9 cellular contexts compared by ENCODE assay signal in genomic region chr17:79075861-79076406, GRCh38. TPM values are rescaled to one million over a fixed set of nuclear protein-coding genes. Genes with fewer than 3 reads are reported as not detected.
A peak's percentile ranks its signal among the peaks of the same experiment; 100 is the strongest.
DNase-seq lines count a peak whose midpoint lies in the region; ATAC-seq and TF ChIP-seq lines count a peak whose summit lies in the region.
"Had no signal": no experiment of that assay in that cellular context is flagged by ENCODE, and none has a peak within 500 bp of the region (broad histone marks: within the 10 kb centered on the region; RNA-seq: fewer than 3 reads in every experiment).

No MANE protein-coding gene starts in this region.

- no peaks in the 10 kb centered on the region for H3F3A ChIP-seq in MM.1S (ENCODE audit: insufficient read depth, low read length)
- H3F3A ChIP-seq in neural cell (ENCODE audit: insufficient read depth, low read length, poor library complexity, severe bottlenecking) = no peaks in the 10 kb centered on the region

- peaks cover 24% of the 10 kb centered on the region for H3K4me1 ChIP-seq in CD4-positive, alpha-beta memory T cell (ENCODE audit: insufficient read depth, low read length)
- H3K4me1 ChIP-seq in MM.1S (ENCODE audit: low read length) = no peaks in the 10 kb centered on the region
- no peaks in the 10 kb centered on the region for H3K4me1 ChIP-seq in ectodermal cell (ENCODE audit: control insufficient read depth, insufficient read depth, low read length)

- TF ChIP-seq RAD21 in neural cell (conservative IDR thresholded peaks at IDR 0.05) = no peak

- H3K4me3 ChIP-seq in CD4-positive, alpha-beta memory T cell (ENCODE audit: low read length in 2 of 2) = no peak overlapping the region
- H3K4me3 ChIP-seq in MM.1S (ENCODE audit: low read length) (peak overlapping the region; percentile 65; the same call in 1 of the 2 replicates), ectodermal cell (ENCODE audit: insufficient read depth, low read depth, low read length) (peak overlapping the region; percentile 64), neural cell (ENCODE audit: low read length) (peak overlapping the region; percentile 72)

- no peaks in the 10 kb centered on the region for H3K79me2 ChIP-seq in MM.1S (ENCODE audit: low read length)
- no peaks in the 10 kb centered on the region for H3K79me2 ChIP-seq in neural cell (replicated peaks; ENCODE audit: insufficient read depth, low read length)

- peak overlapping the region; percentile 82 to 95 (median 93) for H3K27ac Mint-ChIP-seq in CD4-positive, alpha-beta memory T cell

- H4K20me1 ChIP-seq in MM.1S (ENCODE audit: insufficient read depth, low read length) = no peaks in the 10 kb centered on the region
- H4K20me1 ChIP-seq in neural cell (ENCODE audit: insufficient read depth) = no peaks in the 10 kb centered on the region

- no peak for TF ChIP-seq EP300 in neural cell (conservative IDR thresholded peaks at IDR 0.05; ENCODE audit: poor library complexity, severe bottlenecking)

- H3K27ac ChIP-seq in CD4-positive, alpha-beta memory T cell (ENCODE audit: low read depth, low read length) = peak overlapping the region; percentile 78
- H3K27ac ChIP-seq in MM.1S (ENCODE audit: low read length) (no peak overlapping the region), ectodermal cell (ENCODE audit: insufficient read depth, low read depth, low read length, poor library complexity, severe bottlenecking) (no peak overlapping the region), neural cell (ENCODE audit: low read length) (no peak overlapping the region)

- WGBS in ectodermal cell, 2 experiments = 83 to 84% methylated on average over 9 of the region's 9 CpGs

- H3K4me1 Mint-ChIP-seq in CD4-positive, alpha-beta memory T cell = peaks cover 8 to 31% (median 19%) of the 10 kb centered on the region in 4 donors

- DNase-seq in CD4-positive, alpha-beta memory T cell = no peak
- DNase-seq in MM.1S (no peak), DMS79 treated with DMSO at 0.1 percent for 48 hours (lab: John Stamatoyannopoulos, UW) (no peak), NCI-H2107 (lab: John Stamatoyannopoulos, UW) (no peak)
- DNase-seq in stimulated activated CD4-positive, alpha-beta T cell treated with anti-CD3 and anti-CD28 coated beads, Interleukin-4, amount 100 ng/mL, for 1 hour = no peak
- DNase-seq: NCI-H1436 treated with DMSO at 0.1 percent for 48 hours had no signal

- H3K27me3 ChIP-seq in CD4-positive, alpha-beta memory T cell (ENCODE audit: insufficient read depth, low read length) = no peaks in the 10 kb centered on the region
- H3K27me3 ChIP-seq in MM.1S (replicated peaks; ENCODE audit: insufficient read depth, low read length) (peaks cover 22% of the 10 kb centered on the region), ectodermal cell (ENCODE audit: control insufficient read depth, insufficient read depth, low read length, poor library complexity, severe bottlenecking) (peaks cover 8% of the 10 kb centered on the region), neural cell (ENCODE audit: insufficient read depth, low read depth, low read length) (no peaks in the 10 kb centered on the region)

- no peaks in the 10 kb centered on the region for H3K27me3 Mint-ChIP-seq in CD4-positive, alpha-beta memory T cell

- H3K9me2 ChIP-seq in MM.1S (replicated peaks; ENCODE audit: insufficient read depth, low read length) = no peaks in the 10 kb centered on the region
- no peaks in the 10 kb centered on the region for H3K9me2 ChIP-seq in neural cell (ENCODE audit: insufficient read depth, low read length)

- no peaks in the 10 kb centered on the region for H3K9me3 ChIP-seq in CD4-positive, alpha-beta memory T cell (ENCODE audit: control insufficient read depth in 1 of 2, low read length in 2 of 2)
- H3K9me3 ChIP-seq in MM.1S (replicated peaks; ENCODE audit: insufficient read depth, low read length) = no peaks in the 10 kb centered on the region
- no peaks in the 10 kb centered on the region for H3K9me3 ChIP-seq in ectodermal cell (ENCODE audit: control insufficient read depth, low read length)
- no peaks in the 10 kb centered on the region for H3K9me3 ChIP-seq in neural cell (ENCODE audit: low read length)

- H3K36me3 Mint-ChIP-seq in CD4-positive, alpha-beta memory T cell = peaks cover 19 to 40% of the 10 kb centered on the region in 2 donors

- POLR2A ChIA-PET in CD4-positive, alpha-beta memory T cell (lab: Charles Lee; ENCODE audit: partially characterized antibody) = no interaction called here

- intact Hi-C loops in CD4-positive, alpha-beta memory T cell (cut with micrococcal nuclease) = no loop called here

- H3K4me3 Mint-ChIP-seq in CD4-positive, alpha-beta memory T cell = peak overlapping the region; percentile 89 to 94 (median 90)

- H3K4me2 ChIP-seq in MM.1S (ENCODE audit: low read depth, low read length) = peak overlapping the region; percentile 78
- H3K4me2 ChIP-seq in neural cell (ENCODE audit: low read length) = no peak overlapping the region

- TF ChIP-seq CTCF in MM.1S (IDR thresholded peaks at IDR 0.05; ENCODE audit: low read length) (no peak), neural cell (IDR thresholded peaks at IDR 0.05; ENCODE audit: poor library complexity, severe bottlenecking) (no peak)

- ATAC-seq in HG03439 (IDR thresholded peaks at IDR 0.05; ENCODE audit: unreplicated experiment) = no peak

- CTCF ChIA-PET in CD4-positive, alpha-beta memory T cell (lab: Charles Lee; ENCODE audit: partially characterized antibody) = interaction anchor here (2.9 kb wide), 1 partner anchor 317 kb away, joined by 9 read pairs; no protein-coding TSS in a partner anchor

- no peak overlapping the region for H2AFZ ChIP-seq in MM.1S (ENCODE audit: low read length)
- H2AFZ ChIP-seq in neural cell (ENCODE audit: low read depth, low read length) = no peak overlapping the region

- H3K36me3 ChIP-seq in CD4-positive, alpha-beta memory T cell (ENCODE audit: insufficient read depth, low read length) = peaks cover 12% of the 10 kb centered on the region
- no peaks in the 10 kb centered on the region for H3K36me3 ChIP-seq in MM.1S (replicated peaks; ENCODE audit: insufficient read depth, low read length)
- peaks cover 8% of the 10 kb centered on the region for H3K36me3 ChIP-seq in ectodermal cell (ENCODE audit: control insufficient read depth, insufficient read depth, low read length)
- no peaks in the 10 kb centered on the region for H3K36me3 ChIP-seq in neural cell (ENCODE audit: insufficient read depth, low read length)

- H3K9me3 Mint-ChIP-seq in CD4-positive, alpha-beta memory T cell = no peaks in the 10 kb centered on the region

- H3K9ac ChIP-seq in MM.1S (ENCODE audit: low read length) (no peak overlapping the region), neural cell (ENCODE audit: low read length) (no peak overlapping the region)

TF ChIP-seq in neural cell, 6 proteins besides CTCF, POLR2A, EP300 and RAD21:
- TF ChIP-seq MXI1 (conservative IDR thresholded peaks at IDR 0.05; ENCODE audit: poor library complexity, severe bottlenecking) (no peak), REST (IDR thresholded peaks at IDR 0.05; ENCODE audit: borderline replicate concordance) (no peak), EZH2 (IDR thresholded peaks at IDR 0.05; ENCODE audit: borderline replicate concordance, insufficient read depth, low read length, poor library complexity, severe bottlenecking) (no peak), SMC3 (conservative IDR thresholded peaks at IDR 0.05; ENCODE audit: poor library complexity) (no peak), POLR2AphosphoS5 (IDR thresholded peaks at IDR 0.05) (no peak), TAF1 (IDR thresholded peaks at IDR 0.05; ENCODE audit: low read depth) (no peak)

RNA-seq across cellular contexts. Expression of gene ENGASE, which starts 1.3 kb away (rescaled TPM):
- 100 to 1,000 TPM; 148 to 150 TPM for total RNA-seq in CD4-positive, alpha-beta memory T cell
- 1 to 10 TPM; 2.7 to 3.3 TPM for polyA plus RNA-seq in CD4-positive, alpha-beta memory T cell
- 45.4 TPM for polyA plus RNA-seq in ectodermal cell (2013, experiment 1 of 4)
- 38.3 TPM for polyA plus RNA-seq in ectodermal cell (2013, experiment 2 of 4)
- polyA plus RNA-seq in ectodermal cell (2013, experiment 3 of 4) = 41.3 TPM
- 37.0 TPM for polyA plus RNA-seq in ectodermal cell (2013, experiment 4 of 4)
- 13.0 and 19.8 TPM in 2 replicates for polyA plus RNA-seq in neural cell
- polyA minus RNA-seq in neural cell = 11.2 and 17.0 TPM in 2 replicates

RNA-seq across cellular contexts. Expression of gene C1QTNF1, which starts 52.0 kb away (rescaled TPM):
- not detected for total RNA-seq in CD4-positive, alpha-beta memory T cell
- polyA plus RNA-seq in CD4-positive, alpha-beta memory T cell = not detected
- polyA plus RNA-seq in ectodermal cell (2013, experiment 1 of 4) = 6.1 TPM
- 6.4 TPM for polyA plus RNA-seq in ectodermal cell (2013, experiment 2 of 4)
- polyA plus RNA-seq in ectodermal cell (2013, experiment 3 of 4) = 3.3 TPM
- polyA plus RNA-seq in ectodermal cell (2013, experiment 4 of 4) = 3.6 TPM
- 0.16 and 0.30 TPM in 2 replicates for polyA plus RNA-seq in neural cell
- polyA minus RNA-seq in neural cell = 0.23 and 0.49 TPM in 2 replicates

Comparison
In these comparisons a context has a peak if more than half of its experiments do, and no peak if none do; other contexts are left out.
1. H3K4me3 ChIP-seq: peak in MM.1S (single experiment), ectodermal cell (single experiment) and neural cell (single experiment); none in CD4-positive, alpha-beta memory T cell (0 of 2).